15 cellular contexts compared by ENCODE assay signal in genomic region chr14:87044807-87045206, GRCh38.
A peak's percentile ranks its signal among the peaks of the same experiment; 100 is the strongest.
DNase-seq lines count a peak whose midpoint lies in the region; ATAC-seq, FAIRE-seq and TF ChIP-seq lines count a peak whose summit lies in the region.
"Had no signal": no experiment of that assay in that cellular context is flagged by ENCODE, and none has a peak within 500 bp of the region (broad histone marks: within the 10 kb centered on the region; RNA-seq: fewer than 3 reads in every experiment).

No MANE protein-coding gene starts in this region.

- TF ChIP-seq CTCF in GM23338 (conservative IDR thresholded peaks at IDR 0.05; ENCODE audit: low read depth in 2 of 2) (no peak), astrocyte (IDR thresholded peaks at IDR 0.05; ENCODE audit: insufficient read depth, low read depth, low read length) (no peak), nephron (IDR thresholded peaks at IDR 0.05; ENCODE audit: unreplicated experiment in 3 of 3) (no peak)

- H2AFZ ChIP-seq in GM23338 (peak overlapping the region; percentile 67; the same call in 1 of the 2 replicates), astrocyte (ENCODE audit: low read depth, low read length) (no peak overlapping the region)

- H3K36me3 Mint-ChIP-seq in GM23338 (ENCODE audit: low read depth) (no peaks in the 10 kb centered on the region), astrocyte (ENCODE audit: low read depth, unreplicated experiment) (no peaks in the 10 kb centered on the region), nephron (ENCODE audit: low read depth) (no peaks in the 10 kb centered on the region)
- H3K36me3 Mint-ChIP-seq: CD4-positive, CD25-positive, alpha-beta regulatory T cell had no signal

- peaks cover 1% of the 10 kb centered on the region for H3K27me3 Mint-ChIP-seq in GM23338 (ENCODE audit: insufficient read depth, low read depth, poor library complexity)
- H3K27me3 Mint-ChIP-seq in astrocyte (ENCODE audit: low read depth, unreplicated experiment): no peaks in the 10 kb centered on the region
- H3K27me3 Mint-ChIP-seq in nephron (ENCODE audit: low read depth): no peaks in the 10 kb centered on the region
- H3K27me3 Mint-ChIP-seq: CD4-positive, CD25-positive, alpha-beta regulatory T cell had no signal

- H3K36me3 ChIP-seq in GM23338 (ENCODE audit: insufficient read depth) (no peaks in the 10 kb centered on the region), astrocyte (ENCODE audit: insufficient read depth, low read length) (no peaks in the 10 kb centered on the region), SJCRH30 (no peaks in the 10 kb centered on the region)
- H3K36me3 ChIP-seq: BLaER1 treated with 17β-estradiol and CSF1 and Interleukin-3, amounts not matched to agents 10 nM and 100 nM had no signal

- H3K9ac ChIP-seq in astrocyte (ENCODE audit: low read length): no peak overlapping the region
- H3K9ac ChIP-seq: BLaER1 treated with 17β-estradiol and CSF1 and Interleukin-3, amounts not matched to agents 10 nM and 100 nM had no signal

- peaks cover 3% of the 10 kb centered on the region; the same call in 1 of the 3 replicates for H3K4me1 Mint-ChIP-seq in GM23338
- H3K4me1 Mint-ChIP-seq in astrocyte (ENCODE audit: low read depth, unreplicated experiment): no peaks in the 10 kb centered on the region
- peaks cover 23% of the 10 kb centered on the region for H3K4me1 Mint-ChIP-seq in nephron
- H3K4me1 Mint-ChIP-seq: CD4-positive, CD25-positive, alpha-beta regulatory T cell had no signal

- H3K4me3 Mint-ChIP-seq in GM23338: no peak overlapping the region
- no peak overlapping the region for H3K4me3 Mint-ChIP-seq in astrocyte (ENCODE audit: unreplicated experiment)
- H3K4me3 Mint-ChIP-seq in nephron: no peak overlapping the region
- H3K4me3 Mint-ChIP-seq: CD4-positive, CD25-positive, alpha-beta regulatory T cell had no signal

- H3K9me2 ChIP-seq in GM23338 (ENCODE audit: insufficient read depth): no peaks in the 10 kb centered on the region

- H3K9me3 ChIP-seq in astrocyte (ENCODE audit: insufficient read depth, low read depth, low read length) (no peaks in the 10 kb centered on the region), SJCRH30 (replicated peaks) (no peaks in the 10 kb centered on the region)
- H3K9me3 ChIP-seq: BLaER1 treated with 17β-estradiol and CSF1 and Interleukin-3, amounts not matched to agents 10 nM and 100 nM had no signal

- no peak overlapping the region for H3K27ac ChIP-seq in GM23338 (ENCODE audit: low read depth)
- no peak overlapping the region for H3K27ac ChIP-seq in astrocyte (ENCODE audit: low read depth, low read length)
- H3K27ac ChIP-seq in SJCRH30: no peak overlapping the region
- H3K27ac ChIP-seq: BLaER1 treated with 17β-estradiol and CSF1 and Interleukin-3, amounts not matched to agents 10 nM and 100 nM; HL-60 had no signal

- no peaks in the 10 kb centered on the region for H3K79me2 ChIP-seq in GM23338 (replicated peaks; ENCODE audit: insufficient read depth)
- H3K79me2 ChIP-seq in astrocyte (ENCODE audit: insufficient read depth, low read length): no peaks in the 10 kb centered on the region

- H3K9me3 Mint-ChIP-seq in GM23338 (no peaks in the 10 kb centered on the region), astrocyte (ENCODE audit: unreplicated experiment) (no peaks in the 10 kb centered on the region), nephron (peaks cover 5% of the 10 kb centered on the region)

- H3K27me3 ChIP-seq in GM23338 (ENCODE audit: insufficient read depth) (no peaks in the 10 kb centered on the region), astrocyte (ENCODE audit: insufficient read depth, low read length) (no peaks in the 10 kb centered on the region), SJCRH30 (no peaks in the 10 kb centered on the region)
- H3K27me3 ChIP-seq: BLaER1 treated with 17β-estradiol and CSF1 and Interleukin-3, amounts not matched to agents 10 nM and 100 nM had no signal

- H3K27ac Mint-ChIP-seq in GM23338 (no peak overlapping the region), astrocyte (ENCODE audit: unreplicated experiment) (no peak overlapping the region), nephron (peak overlapping the region; percentile 44 to 89 (median 78))
- H3K27ac Mint-ChIP-seq: CD4-positive, CD25-positive, alpha-beta regulatory T cell had no signal

- TF ChIP-seq POLR2A in GM12891 (IDR thresholded peaks at IDR 0.05; ENCODE audit: low read depth, low read length): no peak

- ATAC-seq in GM23338 (no peak), HG03280 (IDR thresholded peaks at IDR 0.05; ENCODE audit: unreplicated experiment) (no peak)
- ATAC-seq: GM12878, HCT116 had no signal

- no peaks in the 10 kb centered on the region for H3F3A ChIP-seq in GM23338 (replicated peaks; ENCODE audit: low read depth)

- H3K4me2 ChIP-seq in GM23338 (no peak overlapping the region), astrocyte (ENCODE audit: low read length) (no peak overlapping the region)
- H3K4me2 ChIP-seq: BLaER1 treated with 17β-estradiol and CSF1 and Interleukin-3, amounts not matched to agents 10 nM and 100 nM had no signal

- H3K4me3 ChIP-seq in GM23338 (no peak overlapping the region), astrocyte (ENCODE audit: insufficient read depth, low read depth, low read length) (no peak overlapping the region), SJCRH30 (no peak overlapping the region)
- H3K4me3 ChIP-seq: BLaER1 treated with 17β-estradiol and CSF1 and Interleukin-3, amounts not matched to agents 10 nM and 100 nM; GM12878 had no signal

- FAIRE-seq in astrocyte (lab: Jason Lieb, UNC): no peak
- no peak for FAIRE-seq in GM12891 (lab: Jason Lieb, UNC)
- FAIRE-seq: GM12878 had no signal

- H4K20me1 ChIP-seq in GM23338 (replicated peaks; ENCODE audit: insufficient read depth) (no peaks in the 10 kb centered on the region), astrocyte (ENCODE audit: insufficient read depth, low read length) (no peaks in the 10 kb centered on the region)
- H4K20me1 ChIP-seq: BLaER1 treated with 17β-estradiol and CSF1 and Interleukin-3, amounts not matched to agents 10 nM and 100 nM had no signal

- H3K4me1 ChIP-seq in GM23338 (ENCODE audit: insufficient read depth) (no peaks in the 10 kb centered on the region), astrocyte (ENCODE audit: insufficient read depth, low read length) (no peaks in the 10 kb centered on the region), SJCRH30 (no peaks in the 10 kb centered on the region)
- H3K4me1 ChIP-seq: BLaER1 treated with 17β-estradiol and CSF1 and Interleukin-3, amounts not matched to agents 10 nM and 100 nM had no signal

- DNase-seq in GM23338 (ENCODE audit: low spot score): no peak
- peak; percentile 22 for DNase-seq in astrocyte (ENCODE audit: low read depth)
- peak; percentile 45 for DNase-seq in kidney tubule cell (ENCODE audit: low spot score)
- no peak for DNase-seq in GM12891 (ENCODE audit: insufficient read length, low spot score)
- DNase-seq in SJCRH30: no peak
- DNase-seq in NCI-H128 (lab: John Stamatoyannopoulos, UW; ENCODE audit: unreplicated experiment): no peak
- DNase-seq: ACHN; CD4-positive, CD25-positive, alpha-beta regulatory T cell; DMS79 had no signal

TF ChIP-seq in GM23338, 12 proteins besides CTCF, POLR2A, EP300 and RAD21 (continues in another document):
- TF ChIP-seq JUNB (IDR thresholded peaks at IDR 0.05; ENCODE audit: unreplicated experiment): no peak
- TF ChIP-seq ZNF331 (CRISPR knock-in tag; IDR thresholded peaks at IDR 0.05; ENCODE audit: low read depth): no peak

TF ChIP-seq in GM12891, 5 proteins besides CTCF, POLR2A, EP300 and RAD21:
- TF ChIP-seq TAF1 (IDR thresholded peaks at IDR 0.05; ENCODE audit: low read depth, low read length): no peak
- TF ChIP-seq SPI1 (IDR thresholded peaks at IDR 0.05; ENCODE audit: low read depth, low read length): no peak
- TF ChIP-seq POLR2AphosphoS5 (IDR thresholded peaks at IDR 0.05; ENCODE audit: low read depth, low read length): no peak
- no peak for TF ChIP-seq PAX5 (IDR thresholded peaks at IDR 0.05; ENCODE audit: insufficient read depth, low read length, severe bottlenecking)
- no peak for TF ChIP-seq POU2F2 (IDR thresholded peaks at IDR 0.05; ENCODE audit: low read depth, low read length)

Comparison
In these comparisons a context has a peak if more than half of its experiments do, and no peak if none do; other contexts are left out.
1. DNase-seq: peak in astrocyte (single experiment) and kidney tubule cell (single experiment); none in GM23338 (single experiment), GM12891 (single experiment), SJCRH30 (0 of 2) and NCI-H128 (single experiment).
2. H3K27ac Mint-ChIP-seq: peak in nephron (3 of 3); none in GM23338 (single experiment) and astrocyte (single experiment).